18 cellular contexts compared by ENCODE assay signal in genomic region chr21:35041122-35041521, GRCh38.
DNase-seq lines count a peak whose midpoint lies in the region; ATAC-seq lines count a peak whose summit lies in the region.
"Had no signal": no experiment of that assay in that cellular context is flagged by ENCODE, and none has a peak within 500 bp of the region (broad histone marks: within the 10 kb centered on the region; RNA-seq: fewer than 3 reads in every experiment).

No MANE protein-coding gene starts in this region.

- H3K4me3 Mint-ChIP-seq in stimulated activated naive CD8-positive, alpha-beta T cell treated with anti-CD3 and anti-CD28 coated beads, Interleukin-15, Interleukin-2, amounts not matched to agents 100 ng/mL and 50 ng/mL, for 24 hours = peak overlapping the region; percentile 71
- H3K4me3 Mint-ChIP-seq in T-helper 2 cell treated with Interferon-gamma antibody and Interleukin-4, amounts not matched to agents 5 μg/mL and 100 μg/mL, for 36 hours = peak overlapping the region; percentile 93

- H3K4me1 Mint-ChIP-seq in stimulated activated naive CD8-positive, alpha-beta T cell treated with anti-CD3 and anti-CD28 coated beads, Interleukin-15, Interleukin-2, amounts not matched to agents 100 ng/mL and 50 ng/mL, for 24 hours (ENCODE audit: low read depth) = peaks cover 99% of the 10 kb centered on the region
- peaks cover 90% of the 10 kb centered on the region for H3K4me1 Mint-ChIP-seq in T-helper 2 cell treated with Interferon-gamma antibody and Interleukin-4, amounts not matched to agents 5 μg/mL and 100 μg/mL, for 36 hours (ENCODE audit: low read depth)

- H3K36me3 Mint-ChIP-seq in stimulated activated naive CD8-positive, alpha-beta T cell treated with anti-CD3 and anti-CD28 coated beads, Interleukin-15, Interleukin-2, amounts not matched to agents 100 ng/mL and 50 ng/mL, for 24 hours (ENCODE audit: low read depth) = peaks cover 14% of the 10 kb centered on the region
- peaks cover 73% of the 10 kb centered on the region for H3K36me3 Mint-ChIP-seq in T-helper 2 cell treated with Interferon-gamma antibody and Interleukin-4, amounts not matched to agents 5 μg/mL and 100 μg/mL, for 36 hours (ENCODE audit: low read depth)

- no peak for DNase-seq in stimulated activated naive CD8-positive, alpha-beta T cell treated with anti-CD3 and anti-CD28 coated beads, Interleukin-15, Interleukin-2, amounts not matched to agents 100 U/mL and 50 U/mL, for 24 hours
- no peak for DNase-seq in T-helper 2 cell treated with Interferon-gamma antibody and Interleukin-4, amounts not matched to agents 5 μg/mL and 100 μg/mL, for 36 hours (ENCODE audit: low spot score)
- peak; percentile 19 for DNase-seq in fibroblast of peridontal ligament (ENCODE audit: extremely low read depth)
- DNase-seq in stimulated activated CD4-positive, alpha-beta T cell treated with anti-CD3 and anti-CD28 coated beads, Interleukin-15, amount 100 ng/mL, for 24 hours = no peak
- no peak for DNase-seq in NCI-H1105 (lab: John Stamatoyannopoulos, UW)
- no peak for DNase-seq in NCI-H2029 (lab: John Stamatoyannopoulos, UW)
- DNase-seq in DMS 273 treated with DMSO at 0.1 percent for 48 hours (lab: John Stamatoyannopoulos, UW) = no peak
- DNase-seq: effector CD4-positive, alpha-beta T cell; GOT3; heart right ventricle; KG1; kidney; mucosa of descending colon; NCI-H1436; SIG-M5; small intestine; stomach had no signal

- ATAC-seq in stimulated activated naive CD8-positive, alpha-beta T cell treated with anti-CD3 and anti-CD28 coated beads, Interleukin-15, Interleukin-2, amounts not matched to agents 100 U/mL and 50 U/mL, for 24 hours = no peak
- ATAC-seq: heart right ventricle, mucosa of descending colon had no signal

- H3K27me3 Mint-ChIP-seq in stimulated activated naive CD8-positive, alpha-beta T cell treated with anti-CD3 and anti-CD28 coated beads, Interleukin-15, Interleukin-2, amounts not matched to agents 100 ng/mL and 50 ng/mL, for 24 hours = no peaks in the 10 kb centered on the region
- H3K27me3 Mint-ChIP-seq in T-helper 2 cell treated with Interferon-gamma antibody and Interleukin-4, amounts not matched to agents 5 μg/mL and 100 μg/mL, for 36 hours (ENCODE audit: low read depth) = no peaks in the 10 kb centered on the region

- H3K9me3 Mint-ChIP-seq in stimulated activated naive CD8-positive, alpha-beta T cell treated with anti-CD3 and anti-CD28 coated beads, Interleukin-15, Interleukin-2, amounts not matched to agents 100 ng/mL and 50 ng/mL, for 24 hours = no peaks in the 10 kb centered on the region
- no peaks in the 10 kb centered on the region for H3K9me3 Mint-ChIP-seq in T-helper 2 cell treated with Interferon-gamma antibody and Interleukin-4, amounts not matched to agents 5 μg/mL and 100 μg/mL, for 36 hours

- H3K27ac Mint-ChIP-seq in stimulated activated naive CD8-positive, alpha-beta T cell treated with anti-CD3 and anti-CD28 coated beads, Interleukin-15, Interleukin-2, amounts not matched to agents 100 ng/mL and 50 ng/mL, for 24 hours = peak overlapping the region; percentile 85
- peak overlapping the region; percentile 76 for H3K27ac Mint-ChIP-seq in T-helper 2 cell treated with Interferon-gamma antibody and Interleukin-4, amounts not matched to agents 5 μg/mL and 100 μg/mL, for 36 hours
